Comparison of ENCODE assay signal across 1 cellular context in genomic region chr10:80487791-80488538, GRCh38.
TF ChIP-seq lines count a peak whose summit lies in the region.

No MANE protein-coding gene starts in this region.

TF ChIP-seq in HepG2, 621 proteins besides CTCF, POLR2A, EP300 and RAD21:
- TF ChIP-seq, protein P1, sequence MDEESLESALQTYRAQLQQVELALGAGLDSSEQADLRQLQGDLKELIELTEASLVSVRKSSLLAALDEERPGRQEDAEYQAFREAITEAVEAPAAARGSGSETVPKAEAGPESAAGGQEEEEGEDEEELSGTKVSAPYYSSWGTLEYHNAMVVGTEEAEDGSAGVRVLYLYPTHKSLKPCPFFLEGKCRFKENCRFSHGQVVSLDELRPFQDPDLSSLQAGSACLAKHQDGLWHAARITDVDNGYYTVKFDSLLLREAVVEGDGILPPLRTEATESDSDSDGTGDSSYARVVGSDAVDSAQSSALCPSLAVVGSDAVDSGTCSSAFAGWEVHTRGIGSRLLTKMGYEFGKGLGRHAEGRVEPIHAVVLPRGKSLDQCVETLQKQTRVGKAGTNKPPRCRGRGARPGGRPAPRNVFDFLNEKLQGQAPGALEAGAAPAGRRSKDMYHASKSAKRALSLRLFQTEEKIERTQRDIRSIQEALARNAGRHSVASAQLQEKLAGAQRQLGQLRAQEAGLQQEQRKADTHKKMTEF (CRISPR knock-in tag; IDR thresholded peaks at IDR 0.05): no peak
- TF ChIP-seq ZNF260 (CRISPR knock-in tag; IDR thresholded peaks at IDR 0.05; ENCODE audit: borderline replicate concordance, low read depth): no peak
- no peak for TF ChIP-seq BCL3 (CRISPR knock-in tag; IDR thresholded peaks at IDR 0.05)
- TF ChIP-seq, protein P2, sequence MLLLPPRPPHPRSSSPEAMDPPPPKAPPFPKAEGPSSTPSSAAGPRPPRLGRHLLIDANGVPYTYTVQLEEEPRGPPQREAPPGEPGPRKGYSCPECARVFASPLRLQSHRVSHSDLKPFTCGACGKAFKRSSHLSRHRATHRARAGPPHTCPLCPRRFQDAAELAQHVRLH (CRISPR knock-in tag; IDR thresholded peaks at IDR 0.05; ENCODE audit: borderline replicate concordance, low read depth): no peak
- TF ChIP-seq ZNF234 (CRISPR knock-in tag; conservative IDR thresholded peaks at IDR 0.05): no peak
- TF ChIP-seq FOSL2 (CRISPR knock-in tag; IDR thresholded peaks at IDR 0.05): no peak
- no peak for TF ChIP-seq TBL1XR1 (IDR thresholded peaks at IDR 0.05; ENCODE audit: borderline replicate concordance, low read length, partially characterized antibody)
- no peak for TF ChIP-seq PHF8 (CRISPR knock-in tag; IDR thresholded peaks at IDR 0.05)
- no peak for TF ChIP-seq AGO2 (optimal IDR thresholded peaks at IDR 0.05; ENCODE audit: low read depth, low read length)
- TF ChIP-seq STAT6 (CRISPR knock-in tag; IDR thresholded peaks at IDR 0.05; ENCODE audit: borderline replicate concordance): no peak
- no peak for TF ChIP-seq CENPX (CRISPR knock-in tag; IDR thresholded peaks at IDR 0.05)
